9 cellular contexts compared by ENCODE assay signal in genomic region chr10:95445223-95445836, GRCh38.
DNase-seq lines count a peak whose midpoint lies in the region; ATAC-seq and TF ChIP-seq lines count a peak whose summit lies in the region.
"Had no signal": no experiment of that assay in that cellular context is flagged by ENCODE, and none has a peak within 500 bp of the region (broad histone marks: within the 10 kb centered on the region; RNA-seq: fewer than 3 reads in every experiment).

No MANE protein-coding gene starts in this region.

- H3K4me1 ChIP-seq in esophagus (ENCODE audit: control insufficient read depth in 2 of 2, insufficient read depth in 2 of 2, low read length in 1 of 2) (no peaks in the 10 kb centered on the region), mesenchymal stem cell (ENCODE audit: control insufficient read depth, insufficient read depth, low read depth, low read length) (peaks cover 5% of the 10 kb centered on the region), uterus (peaks cover 9 to 14% of the 10 kb centered on the region in 2 donors)

- TF ChIP-seq POLR2A in uterus (IDR thresholded peaks at IDR 0.05) = no peak

- H3K14ac ChIP-seq in mesenchymal stem cell (ENCODE audit: low read length in 2 of 2) = no peak overlapping the region

- H4K91ac ChIP-seq in mesenchymal stem cell (ENCODE audit: low read length) = no peak overlapping the region

- intact Hi-C loops in uterus (cut with DNase I; ENCODE audit: low total_unique reads) = no loop called here

- H3K4me1 Mint-ChIP-seq in activated T-cell treated with anti-CD3 and anti-CD28 coated beads, Interleukin-2, amount 50 U/mL, for 72 hours (ENCODE audit: low read depth) = peaks cover 7% of the 10 kb centered on the region

- H3K4me2 ChIP-seq in mesenchymal stem cell (ENCODE audit: low read length, poor library complexity, severe bottlenecking) = no peak overlapping the region

- no peak overlapping the region for H2BK12ac ChIP-seq in mesenchymal stem cell (ENCODE audit: low read length in 2 of 2)

- H3K4me3 Mint-ChIP-seq in activated T-cell treated with anti-CD3 and anti-CD28 coated beads, Interleukin-2, amount 50 U/mL, for 72 hours = no peak overlapping the region
- H3K4me3 Mint-ChIP-seq: activated CD8-positive, alpha-beta T cell treated with anti-CD3 and anti-CD28 coated beads, Interleukin-2, amount 10 ng/mL, durations not matched to agents 7 days and 5 days had no signal

- peaks cover 14% of the 10 kb centered on the region for H3K27me3 Mint-ChIP-seq in activated T-cell treated with anti-CD3 and anti-CD28 coated beads, Interleukin-2, amount 50 U/mL, for 72 hours (ENCODE audit: low read depth)

- H3K23ac ChIP-seq in mesenchymal stem cell (ENCODE audit: low read length in 2 of 2) = no peak overlapping the region

- DNase-seq in NCI-H226 (peak; percentile 85), mesenchymal stem cell (peak; percentile 68), uterus (peak; percentile 80 to 86), GF-D8 (lab: John Stamatoyannopoulos, UW) (no peak)
- DNase-seq in activated T-cell treated with anti-CD3 and anti-CD28 coated beads, Interleukin-2, amount 50 U/mL, for 72 hours = no peak
- DNase-seq in activated naive CD4-positive, alpha-beta T cell treated with Interleukin-2 at 50 U/mL for 16 hours = no peak
- DNase-seq: NCI-H2029 had no signal

- H2BK5ac ChIP-seq in mesenchymal stem cell (ENCODE audit: low read depth, low read length, poor library complexity, severe bottlenecking) = no peak overlapping the region

- TF ChIP-seq CTCF in uterus (IDR thresholded peaks at IDR 0.05) = no peak

- H3K18ac ChIP-seq in mesenchymal stem cell (ENCODE audit: low read depth in 1 of 2, low read length in 2 of 2) = no peak overlapping the region

- WGBS in esophagus, 2 donors = 33 to 35% methylated on average over 6 of the region's 6 CpGs
- WGBS in mesenchymal stem cell = 43% methylated on average over 5 of the region's 6 CpGs

- H2BK15ac ChIP-seq in mesenchymal stem cell (ENCODE audit: low read depth, poor library complexity, severe bottlenecking) = no peak overlapping the region

- no peaks in the 10 kb centered on the region for H3K9me3 Mint-ChIP-seq in activated T-cell treated with anti-CD3 and anti-CD28 coated beads, Interleukin-2, amount 50 U/mL, for 72 hours

- no peaks in the 10 kb centered on the region for H3K36me3 Mint-ChIP-seq in activated T-cell treated with anti-CD3 and anti-CD28 coated beads, Interleukin-2, amount 50 U/mL, for 72 hours (ENCODE audit: insufficient read depth in 2 of 2)

- H4K8ac ChIP-seq in mesenchymal stem cell (ENCODE audit: low read length) = no peak overlapping the region

- H3K4ac ChIP-seq in mesenchymal stem cell (ENCODE audit: low read depth in 1 of 2, low read length in 2 of 2) = no peak overlapping the region

- H3K4me3 ChIP-seq in esophagus (ENCODE audit: low read depth in 1 of 2, low read length in 2 of 2) (no peak overlapping the region), mesenchymal stem cell (ENCODE audit: insufficient read depth in 1 of 2, low read depth in 1 of 2, low read length in 2 of 2) (peak overlapping the region in 1 of 2 experiments; percentile 8), uterus (no peak overlapping the region)

- H3K9ac ChIP-seq in mesenchymal stem cell (ENCODE audit: low read length) = peak overlapping the region; percentile 38

- no peak overlapping the region for H2AK5ac ChIP-seq in mesenchymal stem cell (ENCODE audit: low read length, severe bottlenecking)

- H3K79me1 ChIP-seq in mesenchymal stem cell (replicated peaks; ENCODE audit: low read length, poor library complexity, severe bottlenecking) = no peaks in the 10 kb centered on the region

- H3K27me3 ChIP-seq in esophagus (ENCODE audit: control insufficient read depth in 1 of 2, insufficient read depth in 2 of 2, low read length in 2 of 2) = no peaks in the 10 kb centered on the region
- no peaks in the 10 kb centered on the region for H3K27me3 ChIP-seq in mesenchymal stem cell (ENCODE audit: control insufficient read depth in 1 of 2, insufficient read depth in 1 of 2, low read length in 2 of 2)
- no peaks in the 10 kb centered on the region for H3K27me3 ChIP-seq in uterus

- no peak for ATAC-seq in activated T-cell treated with anti-CD3 and anti-CD28 coated beads, Interleukin-2, amount 50 U/mL, for 72 hours (replicated peaks in 1 of 2)

- H2AFZ ChIP-seq in mesenchymal stem cell (ENCODE audit: low read depth, low read length) = no peak overlapping the region

- H3K36me3 ChIP-seq in esophagus (ENCODE audit: control insufficient read depth in 2 of 2, insufficient read depth in 2 of 2, low read length in 1 of 2) = no peaks in the 10 kb centered on the region
- no peaks in the 10 kb centered on the region for H3K36me3 ChIP-seq in mesenchymal stem cell (ENCODE audit: control insufficient read depth in 1 of 2, insufficient read depth in 2 of 2, low read depth in 1 of 2, low read length in 2 of 2)
- no peaks in the 10 kb centered on the region for H3K36me3 ChIP-seq in uterus

- H3K9me3 ChIP-seq in esophagus (ENCODE audit: control insufficient read depth in 2 of 2, insufficient read depth in 1 of 2, low read depth in 1 of 2, low read length in 1 of 2) = no peaks in the 10 kb centered on the region
- no peaks in the 10 kb centered on the region for H3K9me3 ChIP-seq in mesenchymal stem cell (ENCODE audit: control insufficient read depth, low read length)
- no peaks in the 10 kb centered on the region for H3K9me3 ChIP-seq in uterus

- H2BK120ac ChIP-seq in mesenchymal stem cell (ENCODE audit: low read depth, low read length) = no peak overlapping the region

- H3K27ac ChIP-seq in esophagus (ENCODE audit: low read depth in 2 of 2, low read length in 1 of 2) (peak overlapping the region; percentile 68 to 74), mesenchymal stem cell (ENCODE audit: low read length, poor library complexity, severe bottlenecking) (no peak overlapping the region), uterus (peak overlapping the region; percentile 80 to 93)

- H3K27ac Mint-ChIP-seq in activated T-cell treated with anti-CD3 and anti-CD28 coated beads, Interleukin-2, amount 50 U/mL, for 72 hours = no peak overlapping the region
- H3K27ac Mint-ChIP-seq: activated CD8-positive, alpha-beta T cell treated with anti-CD3 and anti-CD28 coated beads, Interleukin-2, amount 10 ng/mL, durations not matched to agents 7 days and 5 days had no signal

Comparison
In these comparisons a context has a peak if more than half of its experiments do, and no peak if none do; other contexts are left out.
1. DNase-seq: peak in NCI-H226 (single experiment), mesenchymal stem cell (single experiment) and uterus (2 of 2); none in activated T-cell treated with anti-CD3 and anti-CD28 coated beads, Interleukin-2, amount 50 U/mL, for 72 hours (0 of 2), activated naive CD4-positive, alpha-beta T cell treated with Interleukin-2 at 50 U/mL for 16 hours (single experiment) and GF-D8 (single experiment).